Comparison of ENCODE assay signal across 21 cellular contexts in the genomic region with DNA sequence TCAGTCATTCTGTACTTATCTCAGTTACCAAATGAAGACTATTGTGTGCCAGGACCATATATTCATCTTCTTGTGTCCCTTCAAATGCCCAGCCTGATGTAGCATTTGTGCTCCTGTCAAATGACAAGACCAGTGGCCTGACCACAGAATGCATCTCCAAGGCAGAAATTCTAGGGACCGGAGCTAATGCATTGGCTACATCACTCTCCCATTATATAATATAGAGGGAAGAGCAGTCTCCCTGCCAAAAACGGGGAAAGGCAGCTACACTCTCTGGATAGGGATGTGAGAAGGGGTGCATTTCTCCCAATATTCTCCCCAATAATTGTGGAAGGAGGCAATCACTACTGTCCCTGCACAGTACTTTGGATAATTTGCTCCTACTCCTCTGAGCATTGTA.
"Had no signal": no experiment of that assay in that cellular context is flagged by ENCODE, and none has a peak within 500 bp of the region (broad histone marks: within the 10 kb centered on the region; RNA-seq: fewer than 3 reads in every experiment).

No MANE protein-coding gene starts in this region.

- FAIRE-seq: endothelial cell of umbilical vein, islet of Langerhans, keratinocyte had no signal

- H3K27me3 ChIP-seq: dorsolateral prefrontal cortex, esophagus squamous epithelium, gastrocnemius medialis, heart right ventricle, left lung had no signal

- H3K9me3 ChIP-seq: esophagus squamous epithelium, gastrocnemius medialis, heart right ventricle, left lung, lower lobe of right lung, mucosa of descending colon had no signal

- H3K36me3 ChIP-seq: esophagus squamous epithelium, gastrocnemius medialis, heart right ventricle, left lung, lower lobe of right lung had no signal

- ATAC-seq: gastrocnemius medialis; heart right ventricle; left cardiac atrium; left ventricle myocardium superior; lower lobe of right lung; naive thymus-derived CD8-positive, alpha-beta T cell had no signal

- DNase-seq: dorsolateral prefrontal cortex; effector CD4-positive, alpha-beta T cell; effector memory CD4-positive, alpha-beta T cell; esophagus squamous epithelium; gastrocnemius medialis; glutamatergic neuron; head of caudate nucleus; hippocampal formation; left cardiac atrium; left lung; left ventricle myocardium superior; lower lobe of right lung; mesenchymal stem cell; naive B cell; naive thymus-derived CD8-positive, alpha-beta T cell had no signal

- H3K4me1 ChIP-seq: esophagus squamous epithelium, heart right ventricle, left lung, lower lobe of right lung had no signal

- H3K4me3 ChIP-seq: coronary artery, dorsolateral prefrontal cortex, esophagus squamous epithelium, gastrocnemius medialis, heart right ventricle, left lung, lower lobe of right lung, mucosa of descending colon had no signal

- H3K27ac ChIP-seq: coronary artery, dorsolateral prefrontal cortex, esophagus squamous epithelium, gastrocnemius medialis, heart right ventricle, left lung, lower lobe of right lung had no signal
